ENCODE assay signal across 11 cellular contexts in the genomic region with DNA sequence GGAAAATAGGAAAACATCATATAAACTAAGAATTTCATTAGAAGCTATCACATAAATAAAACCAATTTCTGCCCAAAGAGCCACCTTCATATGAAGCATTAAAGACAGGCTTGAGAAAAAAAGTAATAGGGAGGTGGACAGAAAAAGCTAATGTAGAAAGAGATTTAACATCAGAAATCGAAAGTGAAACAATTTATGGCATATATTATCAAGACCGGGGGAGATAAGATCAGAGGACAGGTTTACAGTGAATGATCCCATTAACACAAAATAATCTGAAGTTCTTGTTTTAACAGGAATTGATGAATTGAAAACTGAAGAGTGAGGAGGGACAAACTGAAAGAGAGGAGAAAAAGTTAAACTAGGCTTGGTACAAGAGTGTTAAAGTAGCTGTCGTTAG.
DNase-seq lines count a peak whose midpoint lies in the region; ATAC-seq, FAIRE-seq and TF ChIP-seq lines count a peak whose summit lies in the region.
"Had no signal": no experiment of that assay in that cellular context is flagged by ENCODE, and none has a peak within 500 bp of the region (broad histone marks: within the 10 kb centered on the region; RNA-seq: fewer than 3 reads in every experiment).

No MANE protein-coding gene starts in this region.

- no peak for TF ChIP-seq POLR2A in H54 (IDR thresholded peaks at IDR 0.05; ENCODE audit: low read depth, low read length)

- no peaks in the 10 kb centered on the region for H3K9me3 ChIP-seq in CD8-positive, alpha-beta T cell (ENCODE audit: low read length)
- H3K9me3 ChIP-seq in T-helper 17 cell (ENCODE audit: control insufficient read depth, low read length, poor library complexity, severe bottlenecking) (no peaks in the 10 kb centered on the region), mesenchymal stem cell (ENCODE audit: control insufficient read depth, low read length) (no peaks in the 10 kb centered on the region)
- H3K9me3 ChIP-seq: tibial artery had no signal

- intact Hi-C loops in CD8-positive, alpha-beta T cell (cut with DNase I, micrococcal nuclease): no loop called here

- H2AFZ ChIP-seq in mesenchymal stem cell (ENCODE audit: low read depth, low read length): no peak overlapping the region

- H3K23ac ChIP-seq in mesenchymal stem cell (ENCODE audit: low read length in 2 of 2): no peak overlapping the region

- H3K27ac ChIP-seq in CD8-positive, alpha-beta T cell (ENCODE audit: low read depth, low read length): no peak overlapping the region
- H3K27ac ChIP-seq in mesenchymal stem cell (ENCODE audit: low read length, poor library complexity, severe bottlenecking): no peak overlapping the region
- H3K27ac ChIP-seq: coronary artery, tibial artery had no signal

- H3K36me3 Mint-ChIP-seq in CD8-positive, alpha-beta T cell: no peaks in the 10 kb centered on the region
- no peaks in the 10 kb centered on the region for H3K36me3 Mint-ChIP-seq in T-helper 17 cell (ENCODE audit: low read depth)

- no peak overlapping the region for H2BK15ac ChIP-seq in mesenchymal stem cell (ENCODE audit: low read depth, poor library complexity, severe bottlenecking)

- ATAC-seq in CD8-positive, alpha-beta T cell: no peak
- ATAC-seq in HG02678 (IDR thresholded peaks at IDR 0.05; ENCODE audit: unreplicated experiment) (peak; percentile 65), T-helper 17 cell (no peak), GM21515 (IDR thresholded peaks at IDR 0.05; ENCODE audit: unreplicated experiment) (no peak), GM18858 (IDR thresholded peaks at IDR 0.05; ENCODE audit: unreplicated experiment) (no peak)

- WGBS in mesenchymal stem cell: 77% methylated on average over 3 of the region's 3 CpGs

- H3K9me3 Mint-ChIP-seq in CD8-positive, alpha-beta T cell: no peaks in the 10 kb centered on the region

- H3K4me3 ChIP-seq in CD8-positive, alpha-beta T cell (ENCODE audit: low read depth, low read length): peak overlapping the region; percentile 25
- H3K4me3 ChIP-seq in mesenchymal stem cell (ENCODE audit: insufficient read depth in 1 of 2, low read depth in 1 of 2, low read length in 2 of 2): peak overlapping the region in 1 of 2 experiments; percentile 69
- H3K4me3 ChIP-seq: coronary artery, tibial artery had no signal

- CTCF ChIA-PET in CD8-positive, alpha-beta T cell (lab: Charles Lee): no interaction called here

- no peak overlapping the region for H3K18ac ChIP-seq in mesenchymal stem cell (ENCODE audit: low read depth in 1 of 2, low read length in 2 of 2)

- H3K27ac Mint-ChIP-seq in CD8-positive, alpha-beta T cell: peak overlapping the region; percentile 41
- peak overlapping the region; percentile 0 for H3K27ac Mint-ChIP-seq in T-helper 17 cell

- H4K8ac ChIP-seq in mesenchymal stem cell (ENCODE audit: low read length): no peak overlapping the region

- H3K27me3 Mint-ChIP-seq in CD8-positive, alpha-beta T cell (ENCODE audit: low read depth): no peaks in the 10 kb centered on the region
- no peaks in the 10 kb centered on the region for H3K27me3 Mint-ChIP-seq in T-helper 17 cell

- TF ChIP-seq CTCF in CD8-positive, alpha-beta T cell (IDR thresholded peaks at IDR 0.05): no peak

- H3K14ac ChIP-seq in mesenchymal stem cell (ENCODE audit: low read length in 2 of 2): no peak overlapping the region

- H2AK5ac ChIP-seq in mesenchymal stem cell (ENCODE audit: low read length, severe bottlenecking): no peak overlapping the region

- POLR2A ChIA-PET in CD8-positive, alpha-beta T cell (lab: Charles Lee): no interaction called here

- H2BK120ac ChIP-seq in mesenchymal stem cell (ENCODE audit: low read depth, low read length): no peak overlapping the region

- H3K79me1 ChIP-seq in mesenchymal stem cell (replicated peaks; ENCODE audit: low read length, poor library complexity, severe bottlenecking): no peaks in the 10 kb centered on the region

- no peak for FAIRE-seq in H54 (lab: Jason Lieb, UNC)
- FAIRE-seq: H1 had no signal

- no peaks in the 10 kb centered on the region for H3K36me3 ChIP-seq in CD8-positive, alpha-beta T cell (ENCODE audit: insufficient read depth, low read length)
- H3K36me3 ChIP-seq in mesenchymal stem cell (ENCODE audit: control insufficient read depth in 1 of 2, insufficient read depth in 2 of 2, low read depth in 1 of 2, low read length in 2 of 2): no peaks in the 10 kb centered on the region
- H3K36me3 ChIP-seq: tibial artery had no signal

- peaks cover 12% of the 10 kb centered on the region for H3K4me1 Mint-ChIP-seq in CD8-positive, alpha-beta T cell (ENCODE audit: low read depth)
- peaks cover 9% of the 10 kb centered on the region for H3K4me1 Mint-ChIP-seq in T-helper 17 cell

- no peaks in the 10 kb centered on the region for H3K27me3 ChIP-seq in CD8-positive, alpha-beta T cell (ENCODE audit: insufficient read depth, low read length)
- no peaks in the 10 kb centered on the region for H3K27me3 ChIP-seq in mesenchymal stem cell (ENCODE audit: control insufficient read depth in 1 of 2, insufficient read depth in 1 of 2, low read length in 2 of 2)
- H3K27me3 ChIP-seq: tibial artery had no signal

- no peak overlapping the region for H2BK12ac ChIP-seq in mesenchymal stem cell (ENCODE audit: low read length in 2 of 2)

- no peak overlapping the region for H4K91ac ChIP-seq in mesenchymal stem cell (ENCODE audit: low read length)

- DNase-seq in CD8-positive, alpha-beta T cell: no peak
- DNase-seq in T-helper 17 cell (no peak), mesenchymal stem cell (peak; percentile 13), Ammon's horn (ENCODE audit: low spot score) (no peak), H54 (ENCODE audit: insufficient read length, low spot score) (no peak)
- DNase-seq: tibial artery had no signal

- H2BK5ac ChIP-seq in mesenchymal stem cell (ENCODE audit: low read depth, low read length, poor library complexity, severe bottlenecking): no peak overlapping the region

- no peaks in the 10 kb centered on the region for H3K4me1 ChIP-seq in CD8-positive, alpha-beta T cell (ENCODE audit: insufficient read depth, low read length)
- no peaks in the 10 kb centered on the region for H3K4me1 ChIP-seq in mesenchymal stem cell (ENCODE audit: control insufficient read depth, insufficient read depth, low read depth, low read length)
- H3K4me1 ChIP-seq: tibial artery had no signal

- H3K4me3 Mint-ChIP-seq in CD8-positive, alpha-beta T cell: peak overlapping the region; percentile 72
- peak overlapping the region; percentile 65 for H3K4me3 Mint-ChIP-seq in T-helper 17 cell

- H3K4ac ChIP-seq in mesenchymal stem cell (ENCODE audit: low read depth in 1 of 2, low read length in 2 of 2): no peak overlapping the region

- H3K9ac ChIP-seq in mesenchymal stem cell (ENCODE audit: low read length): peak overlapping the region; percentile 58

- no peak overlapping the region for H3K4me2 ChIP-seq in mesenchymal stem cell (ENCODE audit: low read length, poor library complexity, severe bottlenecking)
